1 cellular context compared by ENCODE assay signal in the genomic region with DNA sequence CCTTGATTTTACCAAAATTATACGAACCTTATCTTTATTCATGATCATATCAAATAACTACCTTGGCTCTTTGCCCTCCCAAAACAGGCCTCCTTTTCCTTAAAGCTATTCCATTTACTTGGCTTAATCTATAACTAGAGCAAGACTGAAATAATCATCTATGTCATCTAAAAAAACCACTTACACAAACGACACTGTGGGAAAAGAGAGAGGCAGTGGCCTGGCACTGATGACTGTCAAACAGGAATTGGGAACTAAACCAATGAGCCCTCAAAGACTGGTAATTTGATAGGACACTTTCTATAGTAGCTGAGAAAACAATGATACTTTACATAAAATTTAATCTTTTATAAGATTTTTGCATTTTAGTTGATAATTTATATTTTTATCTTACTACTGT.
A peak's percentile ranks its signal among the peaks of the same experiment; 100 is the strongest.
TF ChIP-seq lines count a peak whose summit lies in the region.

No MANE protein-coding gene starts in this region.

TF ChIP-seq in HEK293, 187 proteins besides CTCF, POLR2A, EP300 and RAD21 (continued from another document):
- TF ChIP-seq ZNF596 (tag by site-specific recombination; IDR thresholded peaks at IDR 0.05) = peak; percentile 68; the same call in 1 of the 2 replicates
- TF ChIP-seq, protein P1, sequence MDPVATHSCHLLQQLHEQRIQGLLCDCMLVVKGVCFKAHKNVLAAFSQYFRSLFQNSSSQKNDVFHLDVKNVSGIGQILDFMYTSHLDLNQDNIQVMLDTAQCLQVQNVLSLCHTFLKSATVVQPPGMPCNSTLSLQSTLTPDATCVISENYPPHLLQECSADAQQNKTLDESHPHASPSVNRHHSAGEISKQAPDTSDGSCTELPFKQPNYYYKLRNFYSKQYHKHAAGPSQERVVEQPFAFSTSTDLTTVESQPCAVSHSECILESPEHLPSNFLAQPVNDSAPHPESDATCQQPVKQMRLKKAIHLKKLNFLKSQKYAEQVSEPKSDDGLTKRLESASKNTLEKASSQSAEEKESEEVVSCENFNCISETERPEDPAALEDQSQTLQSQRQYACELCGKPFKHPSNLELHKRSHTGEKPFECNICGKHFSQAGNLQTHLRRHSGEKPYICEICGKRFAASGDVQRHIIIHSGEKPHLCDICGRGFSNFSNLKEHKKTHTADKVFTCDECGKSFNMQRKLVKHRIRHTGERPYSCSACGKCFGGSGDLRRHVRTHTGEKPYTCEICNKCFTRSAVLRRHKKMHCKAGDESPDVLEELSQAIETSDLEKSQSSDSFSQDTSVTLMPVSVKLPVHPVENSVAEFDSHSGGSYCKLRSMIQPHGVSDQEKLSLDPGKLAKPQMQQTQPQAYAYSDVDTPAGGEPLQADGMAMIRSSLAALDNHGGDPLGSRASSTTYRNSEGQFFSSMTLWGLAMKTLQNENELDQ (tag by site-specific recombination; IDR thresholded peaks at IDR 0.05; ENCODE audit: low read depth) = no peak
- TF ChIP-seq ZNF335 (tag by site-specific recombination; conservative IDR thresholded peaks at IDR 0.05) = 0 out of 2 replicates have a peak, but pooled peaks have one; percentile 17
- TF ChIP-seq, protein P2, sequence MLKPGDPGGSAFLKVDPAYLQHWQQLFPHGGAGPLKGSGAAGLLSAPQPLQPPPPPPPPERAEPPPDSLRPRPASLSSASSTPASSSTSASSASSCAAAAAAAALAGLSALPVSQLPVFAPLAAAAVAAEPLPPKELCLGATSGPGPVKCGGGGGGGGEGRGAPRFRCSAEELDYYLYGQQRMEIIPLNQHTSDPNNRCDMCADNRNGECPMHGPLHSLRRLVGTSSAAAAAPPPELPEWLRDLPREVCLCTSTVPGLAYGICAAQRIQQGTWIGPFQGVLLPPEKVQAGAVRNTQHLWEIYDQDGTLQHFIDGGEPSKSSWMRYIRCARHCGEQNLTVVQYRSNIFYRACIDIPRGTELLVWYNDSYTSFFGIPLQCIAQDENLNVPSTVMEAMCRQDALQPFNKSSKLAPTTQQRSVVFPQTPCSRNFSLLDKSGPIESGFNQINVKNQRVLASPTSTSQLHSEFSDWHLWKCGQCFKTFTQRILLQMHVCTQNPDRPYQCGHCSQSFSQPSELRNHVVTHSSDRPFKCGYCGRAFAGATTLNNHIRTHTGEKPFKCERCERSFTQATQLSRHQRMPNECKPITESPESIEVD (tag by site-specific recombination; IDR thresholded peaks at IDR 0.05) = 0 out of 2 replicates have a peak, but pooled peaks have one; percentile 17
- TF ChIP-seq ZBTB17 (tag by site-specific recombination; IDR thresholded peaks at IDR 0.05) = no peak
